ENCODE assay signal across 1 cellular context in the genomic region with DNA sequence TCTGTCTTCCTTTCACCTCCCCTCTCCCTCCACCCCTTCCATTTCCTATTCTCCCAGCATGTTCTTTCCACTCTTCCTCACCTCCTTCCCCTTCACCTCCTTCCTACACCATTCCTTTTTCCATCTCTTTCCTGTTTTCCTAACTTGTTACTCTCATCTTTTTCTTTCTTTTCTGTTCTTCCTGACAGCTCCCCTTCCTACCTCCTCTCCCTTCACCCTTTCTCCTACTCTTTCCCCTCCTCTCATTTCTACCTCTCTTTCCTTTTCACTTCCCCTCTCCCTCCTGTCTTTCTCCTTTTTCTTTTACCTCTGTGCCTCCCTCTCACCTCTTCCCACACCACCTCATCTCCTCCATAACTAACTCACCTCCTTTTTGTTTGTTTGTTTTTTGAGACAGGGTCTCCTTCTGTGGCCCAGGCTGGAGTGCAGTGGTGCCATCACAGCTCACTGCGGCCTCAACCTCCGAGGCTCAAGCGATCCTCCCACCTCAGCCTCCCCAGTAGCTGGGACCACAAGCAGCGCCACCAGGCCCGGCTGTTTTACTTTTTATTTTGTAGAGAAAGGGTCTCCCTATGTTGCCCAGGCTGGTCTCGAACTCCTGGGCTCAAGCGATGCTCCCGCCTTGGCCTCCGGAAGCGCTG.
TF ChIP-seq lines count a peak whose summit lies in the region.

No MANE protein-coding gene starts in this region.

TF ChIP-seq in K562, 482 proteins besides CTCF, POLR2A, EP300 and RAD21 (continued from another document and continues in another):
- TF ChIP-seq ZNF197 (CRISPR knock-in tag; IDR thresholded peaks at IDR 0.05; ENCODE audit: low read depth) (no peak), MCM5 (IDR thresholded peaks at IDR 0.05; ENCODE audit: low read depth) (no peak), RCOR1 (IDR thresholded peaks at IDR 0.05; ENCODE audit: borderline replicate concordance in 1 of 2, low read depth in 2 of 2, low read length in 2 of 2) (peak in 1 of 2 experiments; percentile 25; a peak in 1 of 4 replicates), ZNF431 (CRISPR knock-in tag; IDR thresholded peaks at IDR 0.05) (no peak), YBX1 (IDR thresholded peaks at IDR 0.05) (0 out of 2 replicates have a peak, but pooled peaks have one; percentile 39), YY1 (IDR thresholded peaks at IDR 0.05; ENCODE audit: borderline replicate concordance in 1 of 3, control insufficient read depth in 1 of 3, extremely low read depth in 1 of 3, insufficient read depth in 3 of 3, insufficient read length in 1 of 3, insufficient replicate concordance in 2 of 3, low read depth in 1 of 3, low read length in 2 of 3) (no peak), DMBX1 (CRISPR knock-in tag; IDR thresholded peaks at IDR 0.05; ENCODE audit: borderline replicate concordance) (no peak; the same call in 1 of the 2 replicates), NR3C1 (CRISPR knock-in tag; IDR thresholded peaks at IDR 0.05) (no peak), C11orf30 (IDR thresholded peaks at IDR 0.05; ENCODE audit: low read depth) (0 out of 2 replicates have a peak, but pooled peaks have one; percentile 25), NCOA4 (IDR thresholded peaks at IDR 0.05; ENCODE audit: partially characterized antibody) (peak; percentile 79), NFYB (IDR thresholded peaks at IDR 0.05; ENCODE audit: extremely low read depth, insufficient read length) (no peak), PPARD (CRISPR knock-in tag; IDR thresholded peaks at IDR 0.05) (no peak), STAT5A (IDR thresholded peaks at IDR 0.05; ENCODE audit: borderline replicate concordance, low read length) (no peak), ZNF184 (CRISPR knock-in tag; IDR thresholded peaks at IDR 0.05) (no peak), BACH1 (tag; IDR thresholded peaks at IDR 0.05) (no peak), ZNF444 (CRISPR knock-in tag; IDR thresholded peaks at IDR 0.05) (no peak), DACH1 (IDR thresholded peaks at IDR 0.05; ENCODE audit: partially characterized antibody) (no peak), ARID2 (IDR thresholded peaks at IDR 0.05) (0 out of 2 replicates have a peak, but pooled peaks have one; percentile 45), ETV5 (CRISPR knock-in tag; IDR thresholded peaks at IDR 0.05; ENCODE audit: low read depth) (no peak), COPS2 (conservative IDR thresholded peaks at IDR 0.05) (no peak), KDM1A (IDR thresholded peaks at IDR 0.05) (peak in 1 of 2 experiments; percentile 25; a peak in 1 of 4 replicates), NCOR1 (IDR thresholded peaks at IDR 0.05) (peak; percentile 24; the same call in 1 of the 2 replicates), ZNF347 (CRISPR knock-in tag; IDR thresholded peaks at IDR 0.05; ENCODE audit: low read depth) (no peak), FOXM1 (IDR thresholded peaks at IDR 0.05; ENCODE audit: low read depth) (0 out of 2 replicates have a peak, but pooled peaks have one; percentile 12), FOXM1 (CRISPR knock-in tag; IDR thresholded peaks at IDR 0.05; ENCODE audit: low read depth) (no peak), CCNT2 (IDR thresholded peaks at IDR 0.05; ENCODE audit: borderline replicate concordance, extremely low read depth, insufficient read length, low read depth, low read length) (no peak), THRAP3 (IDR thresholded peaks at IDR 0.05; ENCODE audit: borderline replicate concordance) (peak; percentile 84; the same call in 1 of the 2 replicates), MCM7 (IDR thresholded peaks at IDR 0.05) (no peak), KAT7 (CRISPR knock-in tag; IDR thresholded peaks at IDR 0.05; ENCODE audit: borderline replicate concordance) (no peak), EWSR1 (IDR thresholded peaks at IDR 0.05; ENCODE audit: borderline replicate concordance, low read depth, partially characterized antibody) (no peak), NFATC3 (IDR thresholded peaks at IDR 0.05) (no peak), ZEB2 (IDR thresholded peaks at IDR 0.05) (no peak), PHB2 (IDR thresholded peaks at IDR 0.05; ENCODE audit: low read depth) (peak; percentile 45; the same call in 1 of the 2 replicates)
- TF ChIP-seq, protein P1, sequence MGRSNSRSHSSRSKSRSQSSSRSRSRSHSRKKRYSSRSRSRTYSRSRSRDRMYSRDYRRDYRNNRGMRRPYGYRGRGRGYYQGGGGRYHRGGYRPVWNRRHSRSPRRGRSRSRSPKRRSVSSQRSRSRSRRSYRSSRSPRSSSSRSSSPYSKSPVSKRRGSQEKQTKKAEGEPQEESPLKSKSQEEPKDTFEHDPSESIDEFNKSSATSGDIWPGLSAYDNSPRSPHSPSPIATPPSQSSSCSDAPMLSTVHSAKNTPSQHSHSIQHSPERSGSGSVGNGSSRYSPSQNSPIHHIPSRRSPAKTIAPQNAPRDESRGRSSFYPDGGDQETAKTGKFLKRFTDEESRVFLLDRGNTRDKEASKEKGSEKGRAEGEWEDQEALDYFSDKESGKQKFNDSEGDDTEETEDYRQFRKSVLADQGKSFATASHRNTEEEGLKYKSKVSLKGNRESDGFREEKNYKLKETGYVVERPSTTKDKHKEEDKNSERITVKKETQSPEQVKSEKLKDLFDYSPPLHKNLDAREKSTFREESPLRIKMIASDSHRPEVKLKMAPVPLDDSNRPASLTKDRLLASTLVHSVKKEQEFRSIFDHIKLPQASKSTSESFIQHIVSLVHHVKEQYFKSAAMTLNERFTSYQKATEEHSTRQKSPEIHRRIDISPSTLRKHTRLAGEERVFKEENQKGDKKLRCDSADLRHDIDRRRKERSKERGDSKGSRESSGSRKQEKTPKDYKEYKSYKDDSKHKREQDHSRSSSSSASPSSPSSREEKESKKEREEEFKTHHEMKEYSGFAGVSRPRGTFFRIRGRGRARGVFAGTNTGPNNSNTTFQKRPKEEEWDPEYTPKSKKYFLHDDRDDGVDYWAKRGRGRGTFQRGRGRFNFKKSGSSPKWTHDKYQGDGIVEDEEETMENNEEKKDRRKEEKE (IDR thresholded peaks at IDR 0.05; ENCODE audit: borderline replicate concordance in 1 of 2, control insufficient read depth in 1 of 2, low read depth in 2 of 2, low read length in 1 of 2) = peak in 1 of 2 experiments; percentile 85; a peak in 1 of 4 replicates
- TF ChIP-seq, protein P2, sequence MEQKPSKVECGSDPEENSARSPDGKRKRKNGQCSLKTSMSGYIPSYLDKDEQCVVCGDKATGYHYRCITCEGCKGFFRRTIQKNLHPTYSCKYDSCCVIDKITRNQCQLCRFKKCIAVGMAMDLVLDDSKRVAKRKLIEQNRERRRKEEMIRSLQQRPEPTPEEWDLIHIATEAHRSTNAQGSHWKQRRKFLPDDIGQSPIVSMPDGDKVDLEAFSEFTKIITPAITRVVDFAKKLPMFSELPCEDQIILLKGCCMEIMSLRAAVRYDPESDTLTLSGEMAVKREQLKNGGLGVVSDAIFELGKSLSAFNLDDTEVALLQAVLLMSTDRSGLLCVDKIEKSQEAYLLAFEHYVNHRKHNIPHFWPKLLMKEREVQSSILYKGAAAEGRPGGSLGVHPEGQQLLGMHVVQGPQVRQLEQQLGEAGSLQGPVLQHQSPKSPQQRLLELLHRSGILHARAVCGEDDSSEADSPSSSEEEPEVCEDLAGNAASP (IDR thresholded peaks at IDR 0.05) = no peak
- TF ChIP-seq, protein P3, sequence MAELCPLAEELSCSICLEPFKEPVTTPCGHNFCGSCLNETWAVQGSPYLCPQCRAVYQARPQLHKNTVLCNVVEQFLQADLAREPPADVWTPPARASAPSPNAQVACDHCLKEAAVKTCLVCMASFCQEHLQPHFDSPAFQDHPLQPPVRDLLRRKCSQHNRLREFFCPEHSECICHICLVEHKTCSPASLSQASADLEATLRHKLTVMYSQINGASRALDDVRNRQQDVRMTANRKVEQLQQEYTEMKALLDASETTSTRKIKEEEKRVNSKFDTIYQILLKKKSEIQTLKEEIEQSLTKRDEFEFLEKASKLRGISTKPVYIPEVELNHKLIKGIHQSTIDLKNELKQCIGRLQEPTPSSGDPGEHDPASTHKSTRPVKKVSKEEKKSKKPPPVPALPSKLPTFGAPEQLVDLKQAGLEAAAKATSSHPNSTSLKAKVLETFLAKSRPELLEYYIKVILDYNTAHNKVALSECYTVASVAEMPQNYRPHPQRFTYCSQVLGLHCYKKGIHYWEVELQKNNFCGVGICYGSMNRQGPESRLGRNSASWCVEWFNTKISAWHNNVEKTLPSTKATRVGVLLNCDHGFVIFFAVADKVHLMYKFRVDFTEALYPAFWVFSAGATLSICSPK (IDR thresholded peaks at IDR 0.05; ENCODE audit: borderline replicate concordance) = peak; percentile 83; the same call in 1 of the 2 replicates
- TF ChIP-seq, protein P4, sequence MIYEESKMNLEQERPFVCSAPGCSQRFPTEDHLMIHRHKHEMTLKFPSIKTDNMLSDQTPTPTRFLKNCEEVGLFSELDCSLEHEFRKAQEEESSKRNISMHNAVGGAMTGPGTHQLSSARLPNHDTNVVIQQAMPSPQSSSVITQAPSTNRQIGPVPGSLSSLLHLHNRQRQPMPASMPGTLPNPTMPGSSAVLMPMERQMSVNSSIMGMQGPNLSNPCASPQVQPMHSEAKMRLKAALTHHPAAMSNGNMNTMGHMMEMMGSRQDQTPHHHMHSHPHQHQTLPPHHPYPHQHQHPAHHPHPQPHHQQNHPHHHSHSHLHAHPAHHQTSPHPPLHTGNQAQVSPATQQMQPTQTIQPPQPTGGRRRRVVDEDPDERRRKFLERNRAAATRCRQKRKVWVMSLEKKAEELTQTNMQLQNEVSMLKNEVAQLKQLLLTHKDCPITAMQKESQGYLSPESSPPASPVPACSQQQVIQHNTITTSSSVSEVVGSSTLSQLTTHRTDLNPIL (CRISPR knock-in tag; IDR thresholded peaks at IDR 0.05) = no peak
- TF ChIP-seq, protein P5, sequence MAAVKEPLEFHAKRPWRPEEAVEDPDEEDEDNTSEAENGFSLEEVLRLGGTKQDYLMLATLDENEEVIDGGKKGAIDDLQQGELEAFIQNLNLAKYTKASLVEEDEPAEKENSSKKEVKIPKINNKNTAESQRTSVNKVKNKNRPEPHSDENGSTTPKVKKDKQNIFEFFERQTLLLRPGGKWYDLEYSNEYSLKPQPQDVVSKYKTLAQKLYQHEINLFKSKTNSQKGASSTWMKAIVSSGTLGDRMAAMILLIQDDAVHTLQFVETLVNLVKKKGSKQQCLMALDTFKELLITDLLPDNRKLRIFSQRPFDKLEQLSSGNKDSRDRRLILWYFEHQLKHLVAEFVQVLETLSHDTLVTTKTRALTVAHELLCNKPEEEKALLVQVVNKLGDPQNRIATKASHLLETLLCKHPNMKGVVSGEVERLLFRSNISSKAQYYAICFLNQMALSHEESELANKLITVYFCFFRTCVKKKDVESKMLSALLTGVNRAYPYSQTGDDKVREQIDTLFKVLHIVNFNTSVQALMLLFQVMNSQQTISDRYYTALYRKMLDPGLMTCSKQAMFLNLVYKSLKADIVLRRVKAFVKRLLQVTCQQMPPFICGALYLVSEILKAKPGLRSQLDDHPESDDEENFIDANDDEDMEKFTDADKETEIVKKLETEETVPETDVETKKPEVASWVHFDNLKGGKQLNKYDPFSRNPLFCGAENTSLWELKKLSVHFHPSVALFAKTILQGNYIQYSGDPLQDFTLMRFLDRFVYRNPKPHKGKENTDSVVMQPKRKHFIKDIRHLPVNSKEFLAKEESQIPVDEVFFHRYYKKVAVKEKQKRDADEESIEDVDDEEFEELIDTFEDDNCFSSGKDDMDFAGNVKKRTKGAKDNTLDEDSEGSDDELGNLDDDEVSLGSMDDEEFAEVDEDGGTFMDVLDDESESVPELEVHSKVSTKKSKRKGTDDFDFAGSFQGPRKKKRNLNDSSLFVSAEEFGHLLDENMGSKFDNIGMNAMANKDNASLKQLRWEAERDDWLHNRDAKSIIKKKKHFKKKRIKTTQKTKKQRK (IDR thresholded peaks at IDR 0.05; ENCODE audit: borderline replicate concordance, low read depth, low read length) = no peak
- TF ChIP-seq, protein P6, sequence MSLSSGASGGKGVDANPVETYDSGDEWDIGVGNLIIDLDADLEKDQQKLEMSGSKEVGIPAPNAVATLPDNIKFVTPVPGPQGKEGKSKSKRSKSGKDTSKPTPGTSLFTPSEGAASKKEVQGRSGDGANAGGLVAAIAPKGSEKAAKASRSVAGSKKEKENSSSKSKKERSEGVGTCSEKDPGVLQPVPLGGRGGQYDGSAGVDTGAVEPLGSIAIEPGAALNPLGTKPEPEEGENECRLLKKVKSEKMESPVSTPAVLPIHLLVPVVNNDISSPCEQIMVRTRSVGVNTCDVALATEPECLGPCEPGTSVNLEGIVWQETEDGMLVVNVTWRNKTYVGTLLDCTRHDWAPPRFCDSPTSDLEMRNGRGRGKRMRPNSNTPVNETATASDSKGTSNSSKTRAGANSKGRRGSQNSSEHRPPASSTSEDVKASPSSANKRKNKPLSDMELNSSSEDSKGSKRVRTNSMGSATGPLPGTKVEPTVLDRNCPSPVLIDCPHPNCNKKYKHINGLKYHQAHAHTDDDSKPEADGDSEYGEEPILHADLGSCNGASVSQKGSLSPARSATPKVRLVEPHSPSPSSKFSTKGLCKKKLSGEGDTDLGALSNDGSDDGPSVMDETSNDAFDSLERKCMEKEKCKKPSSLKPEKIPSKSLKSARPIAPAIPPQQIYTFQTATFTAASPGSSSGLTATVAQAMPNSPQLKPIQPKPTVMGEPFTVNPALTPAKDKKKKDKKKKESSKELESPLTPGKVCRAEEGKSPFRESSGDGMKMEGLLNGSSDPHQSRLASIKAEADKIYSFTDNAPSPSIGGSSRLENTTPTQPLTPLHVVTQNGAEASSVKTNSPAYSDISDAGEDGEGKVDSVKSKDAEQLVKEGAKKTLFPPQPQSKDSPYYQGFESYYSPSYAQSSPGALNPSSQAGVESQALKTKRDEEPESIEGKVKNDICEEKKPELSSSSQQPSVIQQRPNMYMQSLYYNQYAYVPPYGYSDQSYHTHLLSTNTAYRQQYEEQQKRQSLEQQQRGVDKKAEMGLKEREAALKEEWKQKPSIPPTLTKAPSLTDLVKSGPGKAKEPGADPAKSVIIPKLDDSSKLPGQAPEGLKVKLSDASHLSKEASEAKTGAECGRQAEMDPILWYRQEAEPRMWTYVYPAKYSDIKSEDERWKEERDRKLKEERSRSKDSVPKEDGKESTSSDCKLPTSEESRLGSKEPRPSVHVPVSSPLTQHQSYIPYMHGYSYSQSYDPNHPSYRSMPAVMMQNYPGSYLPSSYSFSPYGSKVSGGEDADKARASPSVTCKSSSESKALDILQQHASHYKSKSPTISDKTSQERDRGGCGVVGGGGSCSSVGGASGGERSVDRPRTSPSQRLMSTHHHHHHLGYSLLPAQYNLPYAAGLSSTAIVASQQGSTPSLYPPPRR (CRISPR knock-in tag; IDR thresholded peaks at IDR 0.05; ENCODE audit: borderline replicate concordance) = no peak
- TF ChIP-seq, protein P7, sequence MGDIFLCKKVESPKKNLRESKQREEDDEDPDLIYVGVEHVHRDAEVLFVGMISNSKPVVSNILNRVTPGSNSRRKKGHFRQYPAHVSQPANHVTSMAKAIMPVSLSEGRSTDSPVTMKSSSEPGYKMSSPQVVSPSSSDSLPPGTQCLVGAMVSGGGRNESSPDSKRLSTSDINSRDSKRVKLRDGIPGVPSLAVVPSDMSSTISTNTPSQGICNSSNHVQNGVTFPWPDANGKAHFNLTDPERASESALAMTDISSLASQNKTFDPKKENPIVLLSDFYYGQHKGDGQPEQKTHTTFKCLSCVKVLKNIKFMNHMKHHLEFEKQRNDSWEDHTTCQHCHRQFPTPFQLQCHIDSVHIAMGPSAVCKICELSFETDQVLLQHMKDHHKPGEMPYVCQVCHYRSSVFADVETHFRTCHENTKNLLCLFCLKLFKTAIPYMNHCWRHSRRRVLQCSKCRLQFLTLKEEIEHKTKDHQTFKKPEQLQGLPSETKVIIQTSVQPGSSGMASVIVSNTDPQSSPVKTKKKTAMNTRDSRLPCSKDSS (IDR thresholded peaks at IDR 0.05; ENCODE audit: low read depth, partially characterized antibody) = peak; percentile 38
- TF ChIP-seq, protein P8, sequence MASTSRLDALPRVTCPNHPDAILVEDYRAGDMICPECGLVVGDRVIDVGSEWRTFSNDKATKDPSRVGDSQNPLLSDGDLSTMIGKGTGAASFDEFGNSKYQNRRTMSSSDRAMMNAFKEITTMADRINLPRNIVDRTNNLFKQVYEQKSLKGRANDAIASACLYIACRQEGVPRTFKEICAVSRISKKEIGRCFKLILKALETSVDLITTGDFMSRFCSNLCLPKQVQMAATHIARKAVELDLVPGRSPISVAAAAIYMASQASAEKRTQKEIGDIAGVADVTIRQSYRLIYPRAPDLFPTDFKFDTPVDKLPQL (IDR thresholded peaks at IDR 0.05; ENCODE audit: extremely low read depth, insufficient read length) = no peak
